8 cellular contexts compared by ENCODE assay signal in the genomic region with DNA sequence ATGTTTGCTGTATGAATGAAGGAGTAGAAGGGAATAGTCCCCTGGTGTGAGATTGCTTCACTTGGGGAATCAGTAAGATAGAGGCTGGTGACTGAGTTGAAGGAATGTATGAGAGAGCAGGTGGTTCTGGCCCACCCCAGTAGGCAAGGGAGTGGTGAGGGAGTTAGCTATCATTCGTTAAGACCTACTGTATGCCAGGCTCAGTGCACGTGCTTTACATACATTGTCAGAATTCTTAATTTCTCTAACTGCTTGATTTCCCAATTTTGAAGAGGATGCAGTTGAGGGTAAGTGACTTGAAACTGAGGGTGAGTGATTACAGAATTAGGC. TPM values are rescaled to one million over a fixed set of nuclear protein-coding genes. Genes with fewer than 3 reads are reported as not detected.
A peak's percentile ranks its signal among the peaks of the same experiment; 100 is the strongest.
DNase-seq lines count a peak whose midpoint lies in the region; ATAC-seq lines count a peak whose summit lies in the region.

No MANE protein-coding gene starts in this region.

- H3K27ac Mint-ChIP-seq in stimulated activated naive CD8-positive, alpha-beta T cell treated with anti-CD3 and anti-CD28 coated beads, Interleukin-15, Interleukin-2, amounts not matched to agents 100 ng/mL and 50 ng/mL, for 24 hours, result peak overlapping the region; percentile 89
- H3K27ac Mint-ChIP-seq in effector memory CD8-positive, alpha-beta T cell, result peak overlapping the region; percentile 93 to 95

- no peak for ATAC-seq in stimulated activated naive CD8-positive, alpha-beta T cell treated with anti-CD3 and anti-CD28 coated beads, Interleukin-15, Interleukin-2, amounts not matched to agents 100 U/mL and 50 U/mL, for 24 hours
- no peak for ATAC-seq in effector memory CD8-positive, alpha-beta T cell (replicated peaks)
- no peak for ATAC-seq in HG03520 (IDR thresholded peaks at IDR 0.05; ENCODE audit: unreplicated experiment)

- H2AFZ ChIP-seq in neuron (ENCODE audit: low read depth, low read length), result no peak overlapping the region

- peak overlapping the region; percentile 73 for H3K4me3 ChIP-seq in NT2/D1 (ENCODE audit: insufficient read length, low read depth)
- H3K4me3 ChIP-seq in neuron (ENCODE audit: low read length), result peak overlapping the region; percentile 71

- H3K36me3 ChIP-seq in NT2/D1 (ENCODE audit: insufficient read depth, insufficient read length, low read length) (no peaks in the 10 kb centered on the region), neuron (ENCODE audit: insufficient read depth, low read length) (no peaks in the 10 kb centered on the region)

- peaks cover 26% of the 10 kb centered on the region for H3K36me3 Mint-ChIP-seq in stimulated activated naive CD8-positive, alpha-beta T cell treated with anti-CD3 and anti-CD28 coated beads, Interleukin-15, Interleukin-2, amounts not matched to agents 100 ng/mL and 50 ng/mL, for 24 hours (ENCODE audit: low read depth)
- peaks cover 13% of the 10 kb centered on the region for H3K36me3 Mint-ChIP-seq in effector memory CD8-positive, alpha-beta T cell (ENCODE audit: insufficient read depth)

- peaks cover 61% of the 10 kb centered on the region for H3K4me1 Mint-ChIP-seq in stimulated activated naive CD8-positive, alpha-beta T cell treated with anti-CD3 and anti-CD28 coated beads, Interleukin-15, Interleukin-2, amounts not matched to agents 100 ng/mL and 50 ng/mL, for 24 hours (ENCODE audit: low read depth)
- H3K4me1 Mint-ChIP-seq in effector memory CD8-positive, alpha-beta T cell (ENCODE audit: low read depth in 2 of 2), result peaks cover 30 to 45% of the 10 kb centered on the region in 2 donors

- DNase-seq in stimulated activated naive CD8-positive, alpha-beta T cell treated with anti-CD3 and anti-CD28 coated beads, Interleukin-15, Interleukin-2, amounts not matched to agents 100 U/mL and 50 U/mL, for 24 hours, result no peak
- no peak for DNase-seq in NT2/D1 (ENCODE audit: low read depth, low spot score)
- DNase-seq in effector memory CD8-positive, alpha-beta T cell, result no peak
- DNase-seq in DMS53 (lab: John Stamatoyannopoulos, UW), result no peak
- DNase-seq in cerebellum (ENCODE audit: low spot score), result no peak

- H3K9me3 Mint-ChIP-seq in stimulated activated naive CD8-positive, alpha-beta T cell treated with anti-CD3 and anti-CD28 coated beads, Interleukin-15, Interleukin-2, amounts not matched to agents 100 ng/mL and 50 ng/mL, for 24 hours, result no peaks in the 10 kb centered on the region
- H3K9me3 Mint-ChIP-seq in effector memory CD8-positive, alpha-beta T cell, result no peaks in the 10 kb centered on the region

- H3K27me3 ChIP-seq in NT2/D1 (ENCODE audit: insufficient read depth, insufficient read length) (no peaks in the 10 kb centered on the region), neuron (ENCODE audit: insufficient read depth, low read length) (no peaks in the 10 kb centered on the region)

- no peaks in the 10 kb centered on the region for H3K4me1 ChIP-seq in NT2/D1 (ENCODE audit: insufficient read depth, insufficient read length)
- H3K4me1 ChIP-seq in neuron (ENCODE audit: insufficient read depth, low read length), result peaks cover 19% of the 10 kb centered on the region

- H3K9me3 ChIP-seq in NT2/D1 (ENCODE audit: insufficient read depth, low read length) (no peaks in the 10 kb centered on the region), neuron (ENCODE audit: low read length) (no peaks in the 10 kb centered on the region)

- no peaks in the 10 kb centered on the region for H3K27me3 Mint-ChIP-seq in stimulated activated naive CD8-positive, alpha-beta T cell treated with anti-CD3 and anti-CD28 coated beads, Interleukin-15, Interleukin-2, amounts not matched to agents 100 ng/mL and 50 ng/mL, for 24 hours
- no peaks in the 10 kb centered on the region for H3K27me3 Mint-ChIP-seq in effector memory CD8-positive, alpha-beta T cell

- peak overlapping the region; percentile 95 for H3K4me3 Mint-ChIP-seq in stimulated activated naive CD8-positive, alpha-beta T cell treated with anti-CD3 and anti-CD28 coated beads, Interleukin-15, Interleukin-2, amounts not matched to agents 100 ng/mL and 50 ng/mL, for 24 hours
- peak overlapping the region; percentile 79 to 81 for H3K4me3 Mint-ChIP-seq in effector memory CD8-positive, alpha-beta T cell

- H3K9ac ChIP-seq in NT2/D1 (ENCODE audit: insufficient read length, low read depth), result peak overlapping the region; percentile 80

RNA-seq across cellular contexts. Expression of a gene that starts 0.7 kb away (rescaled TPM):
- total RNA-seq in cerebellum, result 92.0 TPM
